Comparison of ENCODE assay signal across 8 cellular contexts in genomic region chr14:73741876-73742519, GRCh38. TPM values are rescaled to one million over a fixed set of nuclear protein-coding genes. Genes with fewer than 3 reads are reported as not detected.
DNase-seq lines count a peak whose midpoint lies in the region; ATAC-seq and TF ChIP-seq lines count a peak whose summit lies in the region.

No MANE protein-coding gene starts in this region.

- H3K4me3 ChIP-seq in BJ (ENCODE audit: low read depth, low read length) (peak overlapping the region; percentile 17), astrocyte of the cerebellum (ENCODE audit: low read depth, low read length) (peak overlapping the region; percentile 4), liver (ENCODE audit: low read depth in 1 of 3, low read length in 3 of 3) (no peak overlapping the region), tibial artery (peak overlapping the region; percentile 17 to 39)

- DNase-seq in BJ (ENCODE audit: low read depth) = no peak
- DNase-seq in KG1 (lab: John Stamatoyannopoulos, UW) = peak; percentile 93
- DNase-seq in astrocyte of the cerebellum (ENCODE audit: low read depth) = no peak
- DNase-seq in tibial artery = peak in 1 of 2 donors; percentile 69
- DNase-seq in SKM-1 (lab: John Stamatoyannopoulos, UW; ENCODE audit: unreplicated experiment) = no peak
- no peak for DNase-seq in NCI-H2107 (lab: John Stamatoyannopoulos, UW)

- no peak overlapping the region for H3K9ac ChIP-seq in liver (ENCODE audit: low read depth in 1 of 2, low read length in 2 of 2)

- TF ChIP-seq RAD21 in liver (IDR thresholded peaks at IDR 0.05) = no peak

- TF ChIP-seq CTCF in BJ (IDR thresholded peaks at IDR 0.05; ENCODE audit: insufficient read depth, low read depth, low read length) = no peak
- TF ChIP-seq CTCF in astrocyte of the cerebellum (IDR thresholded peaks at IDR 0.05; ENCODE audit: low read depth, low read length, missing control alignments) = no peak
- no peak for TF ChIP-seq CTCF in liver (IDR thresholded peaks at IDR 0.05; ENCODE audit: low read depth, low read length, missing input control)
- TF ChIP-seq CTCF in tibial artery (IDR thresholded peaks at IDR 0.05) = no peak

- H3K36me3 ChIP-seq in BJ (ENCODE audit: control insufficient read depth, insufficient read depth, low read length) (peaks cover 23% of the 10 kb centered on the region), liver (ENCODE audit: control insufficient read depth in 4 of 4, insufficient read depth in 3 of 4, low read depth in 1 of 4, low read length in 3 of 4) (peaks cover 2 to 24% (median 5%) of the 10 kb centered on the region in 4 donors), tibial artery (peaks cover 15 to 33% (median 23%) of the 10 kb centered on the region in 3 donors)

- peaks cover 25 to 80% (median 73%) of the 10 kb centered on the region in 4 donors for H3K4me1 ChIP-seq in liver (ENCODE audit: control insufficient read depth in 4 of 4, insufficient read depth in 4 of 4, low read length in 3 of 4)
- peaks cover 37 to 87% (median 84%) of the 10 kb centered on the region in 4 donors for H3K4me1 ChIP-seq in tibial artery

- no peak for ATAC-seq in GM21717 (IDR thresholded peaks at IDR 0.05; ENCODE audit: unreplicated experiment)

- 60% methylated on average over 17 of the region's 17 CpGs for WGBS in liver

- no peaks in the 10 kb centered on the region for H3K9me3 ChIP-seq in liver (ENCODE audit: control insufficient read depth in 4 of 4, low read length in 3 of 4)
- no peaks in the 10 kb centered on the region for H3K9me3 ChIP-seq in tibial artery

- H3K27me3 ChIP-seq in BJ (ENCODE audit: control insufficient read depth, insufficient read depth, low read length) (no peaks in the 10 kb centered on the region), liver (ENCODE audit: control insufficient read depth in 4 of 4, insufficient read depth in 4 of 4, low read length in 3 of 4) (no peaks in the 10 kb centered on the region), tibial artery (no peaks in the 10 kb centered on the region)

- intact Hi-C loops in tibial artery (cut with DNase I; ENCODE audit: low total_unique reads) = no loop called here

- peak overlapping the region; percentile 45 to 58 for H3K27ac ChIP-seq in liver (ENCODE audit: low read depth in 1 of 2, low read length in 2 of 2)
- H3K27ac ChIP-seq in tibial artery = peak overlapping the region; percentile 86 to 96

- POLR2A ChIA-PET in BJ (lab: Charles Lee) = interaction anchor here (0.6 kb wide), 1 partner anchor 44 kb away, joined by 3 read pairs; no protein-coding TSS in a partner anchor

- in situ Hi-C loops in astrocyte of the cerebellum (cut with HindIII; ENCODE audit: low sequenced_read_pairs) = no loop called here

- CTCF ChIA-PET in BJ (lab: Yijun Ruan, JAX) = interaction anchor here (1.0 to 6.4 kb wide), 8 partner anchors 12 to 85 kb away, joined by 4 to 45 read pairs (median 5); no protein-coding TSS in a partner anchor

TF ChIP-seq in liver, 16 proteins besides CTCF, POLR2A, EP300 and RAD21:
- no peak for TF ChIP-seq FOXA2 (IDR thresholded peaks at IDR 0.05)
- no peak for TF ChIP-seq JUND (IDR thresholded peaks at IDR 0.05)
- TF ChIP-seq GABPA (IDR thresholded peaks at IDR 0.05 in 1 of 2, conservative IDR thresholded peaks at IDR 0.05 in 1 of 2) = no peak
- no peak for TF ChIP-seq HNF4A (conservative IDR thresholded peaks at IDR 0.05)
- TF ChIP-seq YY1 (IDR thresholded peaks at IDR 0.05) = no peak
- TF ChIP-seq SP1 (IDR thresholded peaks at IDR 0.05) = no peak
- TF ChIP-seq HNF4G (IDR thresholded peaks at IDR 0.05) = no peak
- no peak for TF ChIP-seq REST (IDR thresholded peaks at IDR 0.05)
- TF ChIP-seq NR2F2 (IDR thresholded peaks at IDR 0.05) = no peak
- no peak for TF ChIP-seq FOXA1 (IDR thresholded peaks at IDR 0.05)
- no peak for TF ChIP-seq TAF1 (conservative IDR thresholded peaks at IDR 0.05)
- no peak for TF ChIP-seq EGR1 (IDR thresholded peaks at IDR 0.05; ENCODE audit: low read depth in 2 of 2)

RNA-seq across cellular contexts. Expression of gene PNMA1, which starts 27.8 kb away (rescaled TPM):
- polyA plus RNA-seq in BJ (2011; rRNA removed) = 8.8 and 11.6 TPM in 2 replicates
- polyA minus RNA-seq in BJ (2011; rRNA and poly(A)+ RNA removed) = 4.2 and 6.0 TPM in 2 replicates
- total RNA-seq in liver = 10 to 100 TPM in 1 of 2 donors, 1 to 10 TPM in 1; 2.3 to 10.4 TPM
- 1 to 10 TPM; 2.8 to 4.0 TPM for polyA plus RNA-seq in liver

Comparison
In these comparisons a context has a peak if more than half of its experiments do, and no peak if none do; other contexts are left out.
1. H3K4me3 ChIP-seq: peak in BJ (single experiment), astrocyte of the cerebellum (single experiment) and tibial artery (2 of 2); none in liver (0 of 3).